ENCODE assay signal across 1 cellular context in genomic region chr7:48035967-48036478, GRCh38.
TF ChIP-seq lines count a peak whose summit lies in the region.

No MANE protein-coding gene starts in this region.

TF ChIP-seq in HEK293, 187 proteins besides CTCF, POLR2A, EP300 and RAD21 (continued from another document):
- TF ChIP-seq ZBTB26 (tag by site-specific recombination; optimal IDR thresholded peaks at IDR 0.05), result peak; percentile 71
- TF ChIP-seq ZBTB44 (tag by site-specific recombination; IDR thresholded peaks at IDR 0.05), result no peak
- TF ChIP-seq SCRT2 (tag by site-specific recombination; IDR thresholded peaks at IDR 0.05), result peak; percentile 64
- TF ChIP-seq ZBTB17 (tag by site-specific recombination; IDR thresholded peaks at IDR 0.05), result peak; percentile 21; the same call in 1 of the 2 replicates
- TF ChIP-seq KLF1 (tag by site-specific recombination; IDR thresholded peaks at IDR 0.05), result no peak
- TF ChIP-seq ZNF169 (tag by site-specific recombination; IDR thresholded peaks at IDR 0.05), result no peak
- peak; percentile 72; the same call in 1 of the 2 replicates for TF ChIP-seq ZNF792 (tag by site-specific recombination; IDR thresholded peaks at IDR 0.05)
- TF ChIP-seq ZIC2 (tag by site-specific recombination; IDR thresholded peaks at IDR 0.05), result peak; percentile 86
